21 cellular contexts compared by ENCODE assay signal in the genomic region with DNA sequence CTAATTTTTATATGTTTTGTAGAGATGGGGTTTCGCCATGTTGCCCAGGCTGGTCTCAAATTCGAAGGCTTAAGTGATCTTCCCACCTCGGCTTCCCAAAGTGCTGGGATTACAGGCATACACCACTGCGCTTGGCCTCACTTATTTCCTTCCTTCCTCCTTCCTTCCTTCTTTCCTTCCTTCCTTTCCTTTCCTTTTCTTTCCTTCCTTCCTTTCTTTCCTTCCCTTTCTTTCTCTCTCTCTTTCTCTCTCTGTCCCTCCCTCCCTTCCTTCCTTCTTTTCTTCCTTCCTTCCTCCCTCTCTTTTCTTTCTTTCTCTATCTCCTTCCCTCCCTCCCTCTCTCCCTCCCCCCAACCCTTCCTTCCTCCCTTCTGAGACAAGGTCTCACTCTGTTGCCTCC. TPM values are rescaled to one million over a fixed set of nuclear protein-coding genes. Genes with fewer than 3 reads are reported as not detected.
DNase-seq lines count a peak whose midpoint lies in the region; ATAC-seq, FAIRE-seq and TF ChIP-seq lines count a peak whose summit lies in the region.
"Had no signal": no experiment of that assay in that cellular context is flagged by ENCODE, and none has a peak within 500 bp of the region (broad histone marks: within the 10 kb centered on the region; RNA-seq: fewer than 3 reads in every experiment).

No MANE protein-coding gene starts in this region.

- TF ChIP-seq CTCF in D721Med (IDR thresholded peaks at IDR 0.05; ENCODE audit: insufficient read depth, missing control alignments), result no peak

- H3K4me3 Mint-ChIP-seq in dendritic cell treated with granulocyte-macrophage colony-stimulating factor and Interleukin-4, amounts not matched to agents 40 ng/mL and 50 ng/mL, for 4 days, result no peak overlapping the region
- no peak overlapping the region for H3K4me3 Mint-ChIP-seq in stimulated activated effector memory CD8-positive, alpha-beta T cell treated with anti-CD3 and anti-CD28 coated beads, Interleukin-12 subunit alpha, Interleukin-12 subunit beta, amount 100 ng/mL, for 72 hours
- H3K4me3 Mint-ChIP-seq: CD14-positive monocyte; CD4-positive, alpha-beta T cell; CD8-positive, alpha-beta memory T cell; GM23338; H9; HFFc6 had no signal

- no peaks in the 10 kb centered on the region for H4K20me1 ChIP-seq in BLaER1 treated with 17β-estradiol and CSF1 and Interleukin-3, amounts not matched to agents 10 nM and 100 nM

- peaks cover 8% of the 10 kb centered on the region for H3K9me3 Mint-ChIP-seq in dendritic cell treated with granulocyte-macrophage colony-stimulating factor and Interleukin-4, amounts not matched to agents 40 ng/mL and 50 ng/mL, for 4 days
- no peaks in the 10 kb centered on the region for H3K9me3 Mint-ChIP-seq in stimulated activated effector memory CD8-positive, alpha-beta T cell treated with anti-CD3 and anti-CD28 coated beads, Interleukin-12 subunit alpha, Interleukin-12 subunit beta, amount 100 ng/mL, for 72 hours
- H3K9me3 Mint-ChIP-seq: CD4-positive, alpha-beta T cell; CD8-positive, alpha-beta memory T cell; HFFc6 had no signal

- intact Hi-C loops in dendritic cell treated with granulocyte-macrophage colony-stimulating factor and Interleukin-4, amounts not matched to agents 40 ng/mL and 50 ng/mL, for 4 days (cut with micrococcal nuclease), result no loop called here

- H3K9ac ChIP-seq in BLaER1 treated with 17β-estradiol and CSF1 and Interleukin-3, amounts not matched to agents 10 nM and 100 nM, result no peak overlapping the region

- H3K4me1 Mint-ChIP-seq in dendritic cell treated with granulocyte-macrophage colony-stimulating factor and Interleukin-4, amounts not matched to agents 40 ng/mL and 50 ng/mL, for 4 days (ENCODE audit: low read depth), result peaks cover 15% of the 10 kb centered on the region
- H3K4me1 Mint-ChIP-seq in stimulated activated effector memory CD8-positive, alpha-beta T cell treated with anti-CD3 and anti-CD28 coated beads, Interleukin-12 subunit alpha, Interleukin-12 subunit beta, amount 100 ng/mL, for 72 hours, result peaks cover 4% of the 10 kb centered on the region
- H3K4me1 Mint-ChIP-seq: GM23338 had no signal

- DNase-seq in stimulated activated effector memory CD8-positive, alpha-beta T cell treated with anti-CD3 and anti-CD28 coated beads, Interleukin-12 subunit alpha, Interleukin-12 subunit beta, amount 100 ng/mL, for 72 hours (ENCODE audit: low spot score in 2 of 2), result no peak
- DNase-seq in D721Med (ENCODE audit: insufficient read length, low spot score) (no peak), SJCRH30 (no peak), NCI-H1092 treated with DMSO at 0.1 percent for 48 hours (lab: John Stamatoyannopoulos, UW) (no peak)
- DNase-seq: CD4-positive, alpha-beta T cell; CD8-positive, alpha-beta memory T cell; DMS53; EL; GDM1; H9; HFFc6 had no signal

- H3K27ac Mint-ChIP-seq in dendritic cell treated with granulocyte-macrophage colony-stimulating factor and Interleukin-4, amounts not matched to agents 40 ng/mL and 50 ng/mL, for 4 days, result peak overlapping the region; percentile 5
- H3K27ac Mint-ChIP-seq in stimulated activated effector memory CD8-positive, alpha-beta T cell treated with anti-CD3 and anti-CD28 coated beads, Interleukin-12 subunit alpha, Interleukin-12 subunit beta, amount 100 ng/mL, for 72 hours, result peak overlapping the region; percentile 21
- H3K27ac Mint-ChIP-seq: CD4-positive, alpha-beta T cell; GM23338; H9; HFFc6 had no signal

- peaks cover 0 to 20% (median 5%) of the 10 kb centered on the region in 11 experiments; a peak in 11 of 22 replicates for H3K9me3 ChIP-seq in BLaER1 treated with 17β-estradiol and CSF1 and Interleukin-3, amounts not matched to agents 10 nM and 100 nM (replicated peaks in 1 of 11)
- H3K9me3 ChIP-seq in SJCRH30 (replicated peaks), result no peaks in the 10 kb centered on the region

- no peak for ATAC-seq in stimulated activated effector memory CD8-positive, alpha-beta T cell treated with anti-CD3 and anti-CD28 coated beads, Interleukin-12 subunit alpha, Interleukin-12 subunit beta, amount 100 ng/mL, for 72 hours
- ATAC-seq: GM12878, GM23338, HCT116 had no signal

- H3K4me2 ChIP-seq in BLaER1 treated with 17β-estradiol and CSF1 and Interleukin-3, amounts not matched to agents 10 nM and 100 nM, result peak overlapping the region in 6 of 11 experiments; percentile 18 to 60 (median 50); a peak in 8 of 22 replicates
- H3K4me2 ChIP-seq: GM23338 had no signal

- H3K27me3 Mint-ChIP-seq in dendritic cell treated with granulocyte-macrophage colony-stimulating factor and Interleukin-4, amounts not matched to agents 40 ng/mL and 50 ng/mL, for 4 days, result peaks cover 24% of the 10 kb centered on the region

- FAIRE-seq in D721Med (lab: Jason Lieb, UNC), result no peak
- FAIRE-seq: GM12878, GM19239 had no signal

- peaks cover 47% of the 10 kb centered on the region for H3K36me3 Mint-ChIP-seq in dendritic cell treated with granulocyte-macrophage colony-stimulating factor and Interleukin-4, amounts not matched to agents 40 ng/mL and 50 ng/mL, for 4 days (ENCODE audit: low read depth)
- H3K36me3 Mint-ChIP-seq in stimulated activated effector memory CD8-positive, alpha-beta T cell treated with anti-CD3 and anti-CD28 coated beads, Interleukin-12 subunit alpha, Interleukin-12 subunit beta, amount 100 ng/mL, for 72 hours, result peaks cover 5% of the 10 kb centered on the region
- H3K36me3 Mint-ChIP-seq: CD8-positive, alpha-beta memory T cell had no signal

- H3K27me3 ChIP-seq in BLaER1 treated with 17β-estradiol and CSF1 and Interleukin-3, amounts not matched to agents 10 nM and 100 nM, result no peaks in the 10 kb centered on the region
- no peaks in the 10 kb centered on the region for H3K27me3 ChIP-seq in SJCRH30

- no peak overlapping the region for H3K4me3 ChIP-seq in BLaER1 treated with 17β-estradiol and CSF1 and Interleukin-3, amounts not matched to agents 10 nM and 100 nM
- H3K4me3 ChIP-seq in SJCRH30, result no peak overlapping the region
- H3K4me3 ChIP-seq: GM12878, GM23338 had no signal

- H3K4me1 ChIP-seq in BLaER1 treated with 17β-estradiol and CSF1 and Interleukin-3, amounts not matched to agents 10 nM and 100 nM, result peaks cover 21 to 61% (median 50%) of the 10 kb centered on the region in 10 experiments
- no peaks in the 10 kb centered on the region for H3K4me1 ChIP-seq in SJCRH30

- no peak overlapping the region for H3K27ac ChIP-seq in BLaER1 treated with 17β-estradiol and CSF1 and Interleukin-3, amounts not matched to agents 10 nM and 100 nM
- H3K27ac ChIP-seq in SJCRH30, result no peak overlapping the region

- H3K36me3 ChIP-seq in BLaER1 treated with 17β-estradiol and CSF1 and Interleukin-3, amounts not matched to agents 10 nM and 100 nM, result peaks cover 0 to 54% (median 11%) of the 10 kb centered on the region in 11 experiments; a peak in 13 of 22 replicates
- no peaks in the 10 kb centered on the region for H3K36me3 ChIP-seq in SJCRH30

RNA-seq across cellular contexts. Expression of a gene that starts 36.8 kb away (rescaled TPM):
- 1.2 and 1.8 TPM in 2 replicates for total RNA-seq in SJCRH30 (2014; rRNA removed; shearing (Covaris generic))
- total RNA-seq: CD4-positive, alpha-beta T cell; CD8-positive, alpha-beta memory T cell had no signal

RNA-seq across cellular contexts. Expression of a gene that starts 39.2 kb away (rescaled TPM):
- total RNA-seq in SJCRH30 (2014; rRNA removed; shearing (Covaris generic)), result 2.1 and 3.2 TPM in 2 replicates
- total RNA-seq: A172; A673; CD4-positive, alpha-beta T cell; CD8-positive, alpha-beta memory T cell; GM12878; H4; HFFc6 had no signal
